In the genomic region with DNA sequence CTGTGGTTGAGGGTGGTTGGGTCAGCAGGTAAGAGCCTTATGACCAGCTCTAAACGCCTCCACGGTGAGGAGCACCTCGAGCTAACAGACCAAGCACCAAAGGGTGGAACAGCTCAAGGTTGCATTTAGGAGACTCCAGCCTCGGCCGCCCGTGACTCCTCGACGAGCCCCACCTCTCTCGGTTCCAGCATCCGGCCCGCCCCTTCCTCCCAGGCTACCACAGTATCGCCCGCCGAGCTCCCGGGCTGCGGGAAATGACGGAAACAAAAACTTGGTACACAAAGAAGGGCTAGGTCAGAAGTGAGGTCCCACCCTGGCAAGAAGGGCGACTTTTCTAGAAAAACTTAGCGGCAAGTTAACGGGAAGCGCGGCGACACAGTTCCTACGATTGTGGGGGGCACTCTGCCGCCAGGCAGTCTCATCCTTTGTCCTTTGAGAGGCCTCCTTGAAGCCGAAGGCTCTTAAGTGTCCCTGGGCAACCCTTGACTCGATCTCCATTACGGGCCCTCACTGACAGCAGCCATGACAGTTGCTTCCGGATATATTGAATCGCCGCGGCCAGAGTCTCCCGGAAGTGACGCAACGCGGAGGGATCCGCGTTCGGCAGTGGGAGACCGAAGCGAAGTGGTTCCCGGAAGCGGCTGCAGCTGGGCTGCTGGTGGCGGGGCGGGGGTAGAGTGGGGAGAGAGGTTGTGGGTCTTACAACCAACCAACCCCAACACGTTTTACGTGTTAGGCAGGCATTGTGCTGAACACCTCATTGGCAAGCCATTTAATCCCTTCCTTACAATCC, we compare ENCODE assay signal across 7 cellular contexts. TPM values are rescaled to one million over a fixed set of nuclear protein-coding genes. Genes with fewer than 3 reads are reported as not detected.
DNase-seq lines count a peak whose midpoint lies in the region; ATAC-seq and TF ChIP-seq lines count a peak whose summit lies in the region.

No MANE protein-coding gene starts in this region.

- H3K27ac ChIP-seq in angular gyrus (ENCODE audit: low read depth, low read length), result peak overlapping the region; percentile 87
- H3K27ac ChIP-seq in spleen, result peak overlapping the region; percentile 94 to 99 (median 96)

- peaks cover 0 to 13% (median 0%) of the 10 kb centered on the region in 8 donors for H3K9me3 ChIP-seq in spleen

- DNase-seq in NCI-H1930 (lab: John Stamatoyannopoulos, UW) (peak; percentile 81 to 84), T-helper 2 cell (peak; percentile 69 to 99 (median 85)), hepatic stellate cell (ENCODE audit: low spot score) (peak; percentile 89), spleen (peak; percentile 97)

- TF ChIP-seq POLR2A in spleen (IDR thresholded peaks at IDR 0.05), result peak in 1 of 3 donors; percentile 42

- peak; percentile 93 for ATAC-seq in GM18502 (IDR thresholded peaks at IDR 0.05; ENCODE audit: poor library complexity, unreplicated experiment)
- ATAC-seq in HG02943 (IDR thresholded peaks at IDR 0.05; ENCODE audit: low read depth, unreplicated experiment), result peak; percentile 91

- H3K27me3 ChIP-seq in spleen (replicated peaks in 1 of 7), result peaks cover 0 to 30% (median 25%) of the 10 kb centered on the region in 7 donors

- H3K4me3 ChIP-seq in spleen, result peak overlapping the region; percentile 50 to 73 (median 59)

- peaks cover 0 to 6% (median 0%) of the 10 kb centered on the region in 6 donors for H3K36me3 ChIP-seq in spleen

- intact Hi-C loops in spleen (cut with DNase I; ENCODE audit: low total_unique reads), result loop anchor here (5.0 kb wide), 1 partner anchor 37 kb away; no protein-coding TSS in a partner anchor

- TF ChIP-seq CTCF in spleen (IDR thresholded peaks at IDR 0.05 in 8 of 11, conservative IDR thresholded peaks at IDR 0.05 in 3 of 11), result no peak

- peaks cover 4 to 13% (median 8%) of the 10 kb centered on the region in 6 donors for H3K4me1 ChIP-seq in spleen

- WGBS in spleen, 5 donors, result 1 to 22% (median 2%) methylated on average over 34 to 47 of the region's 47 CpGs

RNA-seq across cellular contexts. Expression of gene ZNF518A, which starts 40.2 kb away (rescaled TPM):
- 10 to 100 TPM; 22.0 to 45.7 (median 34.0) TPM for total RNA-seq in spleen
- polyA plus RNA-seq in spleen, result 1 to 10 TPM; 5.1 to 6.6 (median 6.4) TPM

RNA-seq across cellular contexts. Expression of gene CCNJ, which starts 46.5 kb away (rescaled TPM):
- total RNA-seq in spleen, result 10 to 100 TPM in 5 of 7 donors, 1 to 10 TPM in 2; 7.8 to 11.8 (median 10.3) TPM
- polyA plus RNA-seq in spleen, result 1 to 10 TPM; 2.2 to 3.6 (median 2.4) TPM

Comparison
In these comparisons a context has a peak if more than half of its experiments do, and no peak if none do; other contexts are left out.
1. Peak in every context shown above with its lines: DNase-seq, ATAC-seq, H3K4me3 ChIP-seq and H3K27ac ChIP-seq.